Comparison of ENCODE assay signal across 1 cellular context in genomic region chr12:22043943-22044342, GRCh38.
A peak's percentile ranks its signal among the peaks of the same experiment; 100 is the strongest.
TF ChIP-seq lines count a peak whose summit lies in the region.

No MANE protein-coding gene starts in this region.

TF ChIP-seq in HepG2, 621 proteins besides CTCF, POLR2A, EP300 and RAD21:
- TF ChIP-seq HNF4A (CRISPR knock-in tag; IDR thresholded peaks at IDR 0.05): peak; percentile 17; the same call in 1 of the 2 replicates
- no peak for TF ChIP-seq FOXA1 (IDR thresholded peaks at IDR 0.05)
- peak; percentile 36; the same call in 1 of the 2 replicates for TF ChIP-seq FOXA1 (CRISPR knock-in tag; IDR thresholded peaks at IDR 0.05)
- no peak for TF ChIP-seq HIVEP1 (CRISPR knock-in tag; IDR thresholded peaks at IDR 0.05)
- TF ChIP-seq SOX6 (IDR thresholded peaks at IDR 0.05): no peak
- peak; percentile 41; the same call in 1 of the 2 replicates for TF ChIP-seq SOX6 (CRISPR knock-in tag; IDR thresholded peaks at IDR 0.05)
- TF ChIP-seq SIX4 (CRISPR knock-in tag; IDR thresholded peaks at IDR 0.05): 0 out of 2 replicates have a peak, but pooled peaks have one; percentile 26
- TF ChIP-seq ZXDC (CRISPR knock-in tag; IDR thresholded peaks at IDR 0.05): no peak
- TF ChIP-seq THAP11 (CRISPR knock-in tag; IDR thresholded peaks at IDR 0.05): peak; percentile 7; the same call in 1 of the 2 replicates
- no peak for TF ChIP-seq SOX13 (IDR thresholded peaks at IDR 0.05)
- TF ChIP-seq SOX13 (CRISPR knock-in tag; conservative IDR thresholded peaks at IDR 0.05 in 1 of 2, IDR thresholded peaks at IDR 0.05 in 1 of 2): peak in 1 of 2 experiments; percentile 83; a peak in 2 of 4 replicates
- TF ChIP-seq SRY (CRISPR knock-in tag; IDR thresholded peaks at IDR 0.05): no peak
- TF ChIP-seq SOX5 (CRISPR knock-in tag; IDR thresholded peaks at IDR 0.05; ENCODE audit: borderline replicate concordance): peak; percentile 54; the same call in 1 of the 2 replicates
